8 cellular contexts compared by ENCODE assay signal in the genomic region with DNA sequence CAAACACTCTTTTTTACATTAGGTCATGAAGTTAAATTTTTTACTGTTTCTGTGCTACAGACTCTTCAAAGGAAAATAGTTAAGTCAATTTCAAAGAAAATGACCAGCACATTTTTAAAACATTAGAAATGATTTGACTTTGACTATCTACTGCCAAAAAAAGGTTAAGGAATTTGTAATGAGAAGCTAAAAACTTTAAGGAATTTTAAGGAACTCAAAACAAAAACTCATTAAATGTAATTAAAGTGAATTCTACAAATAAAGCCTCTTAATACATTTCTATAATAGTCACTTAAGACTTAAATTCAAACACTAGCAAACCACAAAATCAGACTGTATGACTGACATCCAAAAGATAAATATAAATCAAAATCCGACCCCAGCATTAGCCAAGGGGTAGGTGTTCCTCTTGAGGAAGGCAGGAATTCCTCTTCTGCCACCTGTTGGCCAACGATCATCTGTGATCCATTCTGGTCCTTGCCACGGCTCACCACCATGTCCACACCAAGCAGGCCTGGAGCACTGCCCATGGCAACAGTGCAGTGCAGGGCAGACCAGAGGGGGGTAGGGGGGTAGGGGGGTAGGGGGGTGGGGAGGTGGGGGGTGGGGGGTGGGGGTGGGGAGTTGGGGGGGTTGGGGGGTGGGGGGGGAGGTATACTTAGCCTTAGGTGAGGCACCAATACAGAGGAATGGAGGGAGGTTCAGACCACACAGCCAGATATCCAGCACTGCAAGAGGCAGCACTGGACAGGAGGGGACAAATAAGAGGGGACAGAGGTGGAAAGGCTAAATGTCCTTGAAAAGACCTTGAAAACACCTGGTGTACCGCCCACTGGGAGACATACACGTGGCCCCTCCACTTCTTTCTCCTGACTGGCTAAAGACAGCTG. TPM values are rescaled to one million over a fixed set of nuclear protein-coding genes. Genes with fewer than 3 reads are reported as not detected.
DNase-seq lines count a peak whose midpoint lies in the region; ATAC-seq, FAIRE-seq and TF ChIP-seq lines count a peak whose summit lies in the region.

No MANE protein-coding gene starts in this region.

- no peak for TF ChIP-seq POLR2A in HepG2 (IDR thresholded peaks at IDR 0.05; ENCODE audit: insufficient read depth in 1 of 2, low read depth in 2 of 2, low read length in 2 of 2)

- no peak for TF ChIP-seq EP300 in HepG2 (IDR thresholded peaks at IDR 0.05; ENCODE audit: low read depth in 2 of 2, low read length in 2 of 2)
- TF ChIP-seq EP300 in HepG2 (CRISPR knock-in tag; IDR thresholded peaks at IDR 0.05; ENCODE audit: borderline replicate concordance): no peak

- H2AFZ ChIP-seq in HepG2 (ENCODE audit: low read length): no peak overlapping the region

- H3K27me3 ChIP-seq in WERI-Rb-1 (ENCODE audit: insufficient read depth, low read depth, severe bottlenecking) (peaks cover 79% of the 10 kb centered on the region), HepG2 (ENCODE audit: control insufficient read depth in 1 of 2, insufficient read depth in 2 of 2, low read length in 2 of 2) (no peaks in the 10 kb centered on the region)

- no peaks in the 10 kb centered on the region for H3K79me2 ChIP-seq in HepG2 (ENCODE audit: insufficient read depth, low read length)

- peak; percentile 61 for DNase-seq in HEK293T (ENCODE audit: extremely low spot score)
- DNase-seq in WERI-Rb-1: no peak
- DNase-seq in HepG2 (ENCODE audit: low spot score): peak; percentile 1
- no peak for DNase-seq in hippocampal formation (lab: John Stamatoyannopoulos, UW)
- no peak for DNase-seq in GF-D8 (lab: John Stamatoyannopoulos, UW)
- no peak for DNase-seq in left ventricle myocardium superior
- no peak for DNase-seq in putamen (ENCODE audit: low spot score)

- H3K4me3 ChIP-seq in WERI-Rb-1 (ENCODE audit: low read depth, low read length) (no peak overlapping the region), HepG2 (replicated peaks in 1 of 3; ENCODE audit: insufficient read depth in 1 of 3, low read depth in 2 of 3, low read length in 3 of 3) (no peak overlapping the region)

- 0% methylated on average over 1 of the region's 5 CpGs for WGBS in HepG2 (ENCODE audit: low lambda C conversion rate)

- H3K4me1 ChIP-seq in HepG2 (ENCODE audit: insufficient read depth, low read length): no peaks in the 10 kb centered on the region

- TF ChIP-seq CTCF in C4-2B (conservative IDR thresholded peaks at IDR 0.05): peak; percentile 15
- peak; percentile 24; the same call in 1 of the 2 replicates for TF ChIP-seq CTCF in WERI-Rb-1 (IDR thresholded peaks at IDR 0.05; ENCODE audit: low read depth, low read length)
- peak; percentile 40 for TF ChIP-seq CTCF in HepG2 (CRISPR knock-in tag; IDR thresholded peaks at IDR 0.05)

- no peak for FAIRE-seq in HepG2 (lab: Jason Lieb, UNC)

- H3K27ac ChIP-seq in C4-2B (no peak overlapping the region), WERI-Rb-1 (no peak overlapping the region), HepG2 (ENCODE audit: extremely low read length, insufficient read depth, low read length) (no peak overlapping the region)

- no peak overlapping the region for H3K4me2 ChIP-seq in HepG2 (ENCODE audit: low read depth, low read length)

- CTCF ChIA-PET in HEK293T (lab: Yijun Ruan, JAX) (no interaction called here), HepG2 (lab: Yijun Ruan, JAX; ENCODE audit: low intra/inter-chr PET ratio, low total read pairs) (no interaction called here)

- ATAC-seq in HepG2 (peak; percentile 62; the same call in 2 of the 3 replicates), left ventricle myocardium superior (no peak)

- no peaks in the 10 kb centered on the region for H4K20me1 ChIP-seq in HepG2 (ENCODE audit: insufficient read depth, low read length)

- in situ Hi-C loops in HepG2 (cut with HindIII; ENCODE audit: extremely low pct_ligation_motif_present, low pct_unique_long_range_greater_than_20kb): loop anchor here (10.0 kb wide), 1 partner anchor 494 kb away; no protein-coding TSS in a partner anchor

- intact Hi-C loops in HepG2 (cut with micrococcal nuclease; ENCODE audit: unreplicated experiment): no loop called here
- intact Hi-C loops in left ventricle myocardium superior (cut with micrococcal nuclease): no loop called here

- POLR2A ChIA-PET in HEK293T (lab: Yijun Ruan, JAX) (interaction anchor here (0.6 to 3.8 kb wide), 23 partner anchors 8 to 1821 kb away, joined by 3 to 25 read pairs (median 4); a partner anchor contains a TSS), HepG2 (lab: Yijun Ruan, JAX) (no interaction called here)

- no peak overlapping the region for H3K9ac ChIP-seq in HepG2 (ENCODE audit: insufficient read depth, low read depth, low read length)

- H3K36me3 ChIP-seq in WERI-Rb-1: no peaks in the 10 kb centered on the region
- no peaks in the 10 kb centered on the region for H3K36me3 ChIP-seq in HepG2 (replicated peaks in 1 of 2; ENCODE audit: control insufficient read depth in 1 of 2, insufficient read depth in 2 of 2, low read length in 2 of 2)

- H3K9me3 ChIP-seq in WERI-Rb-1 (ENCODE audit: severe bottlenecking) (peaks cover 6% of the 10 kb centered on the region), HepG2 (ENCODE audit: low read length) (no peaks in the 10 kb centered on the region)

- no TSS peak for BruUV-seq in HepG2 (replicated peaks; lab: Mats Ljungman, UMichigan)

- no peak for TF ChIP-seq RAD21 in HepG2 (CRISPR knock-in tag; IDR thresholded peaks at IDR 0.05)

TF ChIP-seq in HEK293T, 16 proteins besides CTCF, POLR2A, EP300 and RAD21:
- TF ChIP-seq CTBP1 (IDR thresholded peaks at IDR 0.05; ENCODE audit: borderline replicate concordance) (peak; percentile 24; the same call in 1 of the 2 replicates), ZNF384 (IDR thresholded peaks at IDR 0.05) (no peak), FOXM1 (IDR thresholded peaks at IDR 0.05; ENCODE audit: borderline replicate concordance) (no peak)
- TF ChIP-seq, protein P1, sequence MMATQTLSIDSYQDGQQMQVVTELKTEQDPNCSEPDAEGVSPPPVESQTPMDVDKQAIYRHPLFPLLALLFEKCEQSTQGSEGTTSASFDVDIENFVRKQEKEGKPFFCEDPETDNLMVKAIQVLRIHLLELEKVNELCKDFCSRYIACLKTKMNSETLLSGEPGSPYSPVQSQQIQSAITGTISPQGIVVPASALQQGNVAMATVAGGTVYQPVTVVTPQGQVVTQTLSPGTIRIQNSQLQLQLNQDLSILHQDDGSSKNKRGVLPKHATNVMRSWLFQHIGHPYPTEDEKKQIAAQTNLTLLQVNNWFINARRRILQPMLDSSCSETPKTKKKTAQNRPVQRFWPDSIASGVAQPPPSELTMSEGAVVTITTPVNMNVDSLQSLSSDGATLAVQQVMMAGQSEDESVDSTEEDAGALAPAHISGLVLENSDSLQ (IDR thresholded peaks at IDR 0.05): peak; percentile 92

TF ChIP-seq in HepG2, 621 proteins besides CTCF, POLR2A, EP300 and RAD21:
- TF ChIP-seq, protein P2, sequence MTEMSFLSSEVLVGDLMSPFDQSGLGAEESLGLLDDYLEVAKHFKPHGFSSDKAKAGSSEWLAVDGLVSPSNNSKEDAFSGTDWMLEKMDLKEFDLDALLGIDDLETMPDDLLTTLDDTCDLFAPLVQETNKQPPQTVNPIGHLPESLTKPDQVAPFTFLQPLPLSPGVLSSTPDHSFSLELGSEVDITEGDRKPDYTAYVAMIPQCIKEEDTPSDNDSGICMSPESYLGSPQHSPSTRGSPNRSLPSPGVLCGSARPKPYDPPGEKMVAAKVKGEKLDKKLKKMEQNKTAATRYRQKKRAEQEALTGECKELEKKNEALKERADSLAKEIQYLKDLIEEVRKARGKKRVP (CRISPR knock-in tag; IDR thresholded peaks at IDR 0.05): no peak
- TF ChIP-seq STAG1 (CRISPR knock-in tag; IDR thresholded peaks at IDR 0.05): peak; percentile 25; the same call in 1 of the 2 replicates
- TF ChIP-seq MED13 (CRISPR knock-in tag; IDR thresholded peaks at IDR 0.05): no peak
- TF ChIP-seq SNRNP70 (IDR thresholded peaks at IDR 0.05; ENCODE audit: low read depth, low read length): no peak

RNA-seq across cellular contexts. Expression of a gene that starts 2.1 kb away (rescaled TPM):
- total RNA-seq in HepG2 (2016; rRNA removed; fragmentation: Illumina TruSeq; extraction: Trizol): 0.02 TPM in 1 of 2 replicates, not detected in the other
- not detected in 2 replicates for total RNA-seq in HepG2 (2016; cell fraction: cytosol; rRNA removed; fragmentation: Illumina TruSeq; extraction: Trizol; ENCODE audit: low read depth)
- 0.09 TPM in 1 of 2 replicates, not detected in the other for total RNA-seq in HepG2 (2016; cell fraction: insoluble cytoplasmic fraction; rRNA removed; fragmentation: Illumina TruSeq; extraction: Trizol)
- not detected in 2 replicates for total RNA-seq in HepG2 (2016; cell fraction: membrane; rRNA removed; fragmentation: Illumina TruSeq; extraction: Trizol)
- total RNA-seq in HepG2 (2016; cell fraction: nucleus; rRNA removed; fragmentation: Illumina TruSeq; extraction: Trizol): 0.06 and 0.28 TPM in 2 replicates
- polyA plus RNA-seq in HepG2 (2011; rRNA removed): 0.25 and 0.26 TPM in 2 replicates
- 0.01 and 0.09 TPM in 2 replicates for polyA plus RNA-seq in HepG2 (2011; cell fraction: cytosol; rRNA removed)
- 1.1 and 2.4 TPM in 2 replicates for polyA plus RNA-seq in HepG2 (2011; cell fraction: nucleus; rRNA removed)
- polyA plus RNA-seq in HepG2 (2012): 0.03 and 0.04 TPM in 2 replicates
- polyA plus RNA-seq in HepG2 (2016; cell fraction: cytosol; fragmentation: Illumina TruSeq; extraction: Trizol; ENCODE audit: low read depth): not detected in 2 replicates
- polyA plus RNA-seq in HepG2 (2016; cell fraction: insoluble cytoplasmic fraction; fragmentation: Illumina TruSeq; extraction: Trizol; ENCODE audit: low read depth): not detected in 2 replicates
- not detected in 2 replicates for polyA plus RNA-seq in HepG2 (2016; cell fraction: membrane; fragmentation: Illumina TruSeq; extraction: Trizol; ENCODE audit: low read depth)
- polyA plus RNA-seq in HepG2 (2016; cell fraction: nucleus; fragmentation: Illumina TruSeq; extraction: Trizol; ENCODE audit: insufficient read depth, low read depth): 0.30 and 0.32 TPM in 2 replicates
- polyA minus RNA-seq in HepG2 (2011; rRNA and poly(A)+ RNA removed; ENCODE audit: low replicate concordance): 0.74 and 8.4 TPM in 2 replicates
- not detected in 2 replicates for polyA minus RNA-seq in HepG2 (2011; cell fraction: cytosol; rRNA and poly(A)+ RNA removed)
- polyA minus RNA-seq in HepG2 (2011; cell fraction: nucleus; rRNA and poly(A)+ RNA removed): 0.26 and 1.6 TPM in 2 replicates
- total RNA-seq in left ventricle myocardium superior: 0.57 TPM

Comparison
In these comparisons a context has a peak if more than half of its experiments do, and no peak if none do; other contexts are left out.
1. DNase-seq: peak in HEK293T (single experiment) and HepG2 (single experiment); none in WERI-Rb-1 (single experiment), hippocampal formation (0 of 2), GF-D8 (single experiment), left ventricle myocardium superior (single experiment) and putamen (single experiment).
2. Peak in every context shown above with its lines, with median percentiles within 50 percentile points of each other: CTCF ChIP-seq.